In the genomic region with DNA sequence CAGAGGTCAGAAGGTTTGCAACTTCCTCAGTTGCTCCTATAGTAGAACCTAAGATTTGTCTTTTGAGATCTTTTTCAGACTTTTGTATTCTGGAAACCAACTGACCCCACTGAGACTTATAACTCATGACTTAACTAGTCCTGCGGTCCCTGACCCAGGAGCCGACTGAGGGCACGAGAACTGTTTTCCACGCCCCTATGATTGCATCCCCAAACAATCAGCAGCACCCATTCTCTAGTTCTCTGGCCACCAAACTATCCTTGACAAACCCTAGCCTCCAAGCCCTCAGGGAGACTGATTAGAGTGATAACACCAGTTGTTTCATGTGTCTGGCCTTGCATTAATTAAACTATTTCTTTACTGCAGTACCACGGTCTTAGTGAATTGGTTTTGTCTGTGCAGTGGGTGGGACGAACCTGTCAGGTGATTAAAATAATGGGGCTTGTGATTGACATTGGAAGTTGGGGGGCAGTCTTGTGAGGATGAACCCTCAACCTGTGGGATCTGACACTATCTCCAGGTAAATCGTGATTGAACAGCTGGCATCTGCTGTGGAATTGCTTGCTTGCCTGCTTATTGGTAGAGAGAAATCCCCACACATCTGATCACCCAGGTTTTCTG, we compare ENCODE assay signal across 27 cellular contexts.
DNase-seq lines count a peak whose midpoint lies in the region; ATAC-seq, FAIRE-seq and TF ChIP-seq lines count a peak whose summit lies in the region.
"Had no signal": no experiment of that assay in that cellular context is flagged by ENCODE, and none has a peak within 500 bp of the region (broad histone marks: within the 10 kb centered on the region; RNA-seq: fewer than 3 reads in every experiment).

No MANE protein-coding gene starts in this region.

- H4K5ac ChIP-seq in mesendoderm (ENCODE audit: low read length): no peak overlapping the region

- no peaks in the 10 kb centered on the region for H3K27me3 ChIP-seq in GM23338 (ENCODE audit: insufficient read depth)
- H3K27me3 ChIP-seq in K562 (ENCODE audit: control insufficient read depth in 2 of 2, insufficient read depth in 2 of 2, low read length in 2 of 2): no peaks in the 10 kb centered on the region
- no peaks in the 10 kb centered on the region for H3K27me3 ChIP-seq in mesendoderm (ENCODE audit: insufficient read depth, low read length, poor library complexity)
- H3K27me3 ChIP-seq in subcutaneous abdominal adipose tissue (ENCODE audit: control insufficient read depth in 5 of 5, insufficient read depth in 4 of 5, low read length in 5 of 5): no peaks in the 10 kb centered on the region
- H3K27me3 ChIP-seq in CD4-positive, alpha-beta T cell (ENCODE audit: control insufficient read depth, insufficient read depth, low read length): no peaks in the 10 kb centered on the region
- H3K27me3 ChIP-seq: ascending aorta, Peyer's patch, testis had no signal

- H2BK120ac ChIP-seq in mesendoderm (ENCODE audit: low read depth, low read length): peak overlapping the region; percentile 31

- BruUV-seq in K562 (replicated peaks; lab: Mats Ljungman, UMichigan): no TSS peak

- H3K4me3 Mint-ChIP-seq in GM23338: no peak overlapping the region
- H3K4me3 Mint-ChIP-seq in CD4-positive, alpha-beta T cell: no peak overlapping the region
- H3K4me3 Mint-ChIP-seq: activated CD4-positive, alpha-beta memory T cell treated with anti-CD3 and anti-CD28 coated beads for 36 hours; activated naive CD8-positive, alpha-beta T cell treated with anti-CD3 and anti-CD28 coated beads for 36 hours; neural crest cell; stimulated activated effector memory CD8-positive, alpha-beta T cell treated with anti-CD3 and anti-CD28 coated beads, Interleukin-12 subunit alpha, Interleukin-12 subunit beta, amount 100 ng/mL, for 72 hours had no signal

- H3K4me1 ChIP-seq in GM23338 (ENCODE audit: insufficient read depth): peaks cover 4% of the 10 kb centered on the region; the same call in 1 of the 2 replicates
- H3K4me1 ChIP-seq in K562 (replicated peaks in 1 of 2; ENCODE audit: control insufficient read depth in 2 of 2, insufficient read depth in 2 of 2, low read length in 2 of 2): peaks cover 49 to 63% of the 10 kb centered on the region in 2 experiments
- peaks cover 6% of the 10 kb centered on the region for H3K4me1 ChIP-seq in mesendoderm (ENCODE audit: control insufficient read depth, low read depth, low read length)
- H3K4me1 ChIP-seq in subcutaneous abdominal adipose tissue (ENCODE audit: control insufficient read depth in 5 of 5, insufficient read depth in 5 of 5, low read length in 5 of 5): peaks cover 17 to 49% (median 38%) of the 10 kb centered on the region in 5 donors

- H3K18ac ChIP-seq in mesendoderm (ENCODE audit: low read length): no peak overlapping the region

- no peak for TF ChIP-seq POLR2A in K562 (conservative IDR thresholded peaks at IDR 0.05)

- H3K4ac ChIP-seq in mesendoderm (ENCODE audit: low read depth, low read length): no peak overlapping the region

- H3K9ac ChIP-seq in K562 (ENCODE audit: insufficient read depth in 1 of 2, low read depth in 2 of 2, low read length in 2 of 2) (peak overlapping the region in 1 of 2 experiments; percentile 7; a peak in 1 of 4 replicates), mesendoderm (ENCODE audit: low read length) (no peak overlapping the region), subcutaneous abdominal adipose tissue (ENCODE audit: low read length in 5 of 5) (no peak overlapping the region)

- no peak for ATAC-seq in GM23338
- no peak for ATAC-seq in K562
- ATAC-seq in CD4-positive, alpha-beta T cell (ENCODE audit: poor library complexity): no peak
- ATAC-seq: activated CD4-positive, CD25-positive, alpha-beta regulatory T cell treated with anti-CD3 and anti-CD28 coated beads, Interleukin-2, amount 50 U/mL, for 24 hours; stimulated activated effector memory CD8-positive, alpha-beta T cell treated with anti-CD3 and anti-CD28 coated beads, Interleukin-12 subunit alpha, Interleukin-12 subunit beta, amount 100 ng/mL, for 72 hours had no signal

- H2AK5ac ChIP-seq in mesendoderm (ENCODE audit: low read length): no peak overlapping the region

- no peak for TF ChIP-seq RAD21 in K562 (CRISPR knock-in tag; conservative IDR thresholded peaks at IDR 0.05 in 1 of 2, IDR thresholded peaks at IDR 0.05 in 1 of 2)

- no peak overlapping the region for H3K23ac ChIP-seq in mesendoderm (ENCODE audit: low read length)

- H3K79me2 ChIP-seq in GM23338 (replicated peaks; ENCODE audit: insufficient read depth) (no peaks in the 10 kb centered on the region), K562 (ENCODE audit: control insufficient read depth, insufficient read depth, low read length) (peaks cover 7% of the 10 kb centered on the region), mesendoderm (ENCODE audit: control insufficient read depth, insufficient read depth, low read length) (no peaks in the 10 kb centered on the region)

- H3K9me3 ChIP-seq in K562 (replicated peaks; ENCODE audit: control insufficient read depth, insufficient read depth, low read depth, low read length) (no peaks in the 10 kb centered on the region), subcutaneous abdominal adipose tissue (ENCODE audit: control insufficient read depth in 5 of 5, low read length in 5 of 5) (no peaks in the 10 kb centered on the region)
- no peaks in the 10 kb centered on the region for H3K9me3 ChIP-seq in CD4-positive, alpha-beta T cell (ENCODE audit: control insufficient read depth, low read length)
- H3K9me3 ChIP-seq: ascending aorta, Peyer's patch, psoas muscle, testis had no signal

- POLR2A ChIA-PET in K562 (lab: Yijun Ruan, JAX): no interaction called here
- POLR2A ChIA-PET in CD4-positive, alpha-beta T cell (lab: Charles Lee): no interaction called here

- H4K20me1 ChIP-seq in GM23338 (replicated peaks; ENCODE audit: insufficient read depth) (no peaks in the 10 kb centered on the region), K562 (replicated peaks; ENCODE audit: control insufficient read depth, insufficient read depth, low read length) (no peaks in the 10 kb centered on the region)

- no peak for FAIRE-seq in K562 (lab: Jason Lieb, UNC)
- FAIRE-seq: small intestine had no signal

- no peaks in the 10 kb centered on the region for H3K36me3 ChIP-seq in GM23338 (ENCODE audit: insufficient read depth)
- no peaks in the 10 kb centered on the region for H3K36me3 ChIP-seq in K562 (ENCODE audit: control insufficient read depth, insufficient read depth, low read length)
- H3K36me3 ChIP-seq in mesendoderm (ENCODE audit: control insufficient read depth, insufficient read depth, low read length): no peaks in the 10 kb centered on the region
- H3K36me3 ChIP-seq in subcutaneous abdominal adipose tissue (ENCODE audit: control insufficient read depth in 5 of 5, insufficient read depth in 5 of 5, low read length in 5 of 5): no peaks in the 10 kb centered on the region
- H3K36me3 ChIP-seq: ascending aorta, Peyer's patch had no signal

- H3K79me1 ChIP-seq in mesendoderm (ENCODE audit: low read length): no peaks in the 10 kb centered on the region

- CTCF ChIA-PET in K562 (lab: Yijun Ruan, JAX; ENCODE audit: low intra/inter-chr PET ratio): no interaction called here
- CTCF ChIA-PET in CD4-positive, alpha-beta T cell (lab: Charles Lee): no interaction called here

- H2AFZ ChIP-seq in GM23338 (0 out of 2 replicates have a peak overlapping the region, but pooled peaks have one; percentile 43), K562 (ENCODE audit: low read depth, low read length) (peak overlapping the region; percentile 58)

- no peaks in the 10 kb centered on the region for H3F3A ChIP-seq in GM23338 (replicated peaks; ENCODE audit: low read depth)

- H3K9me1 ChIP-seq in K562 (ENCODE audit: control insufficient read depth, insufficient read depth, low read length): no peaks in the 10 kb centered on the region

- H3K4me1 Mint-ChIP-seq in GM23338: peaks cover 7% of the 10 kb centered on the region; the same call in 2 of the 3 replicates
- H3K4me1 Mint-ChIP-seq in CD4-positive, alpha-beta T cell (ENCODE audit: low read depth): no peaks in the 10 kb centered on the region
- H3K4me1 Mint-ChIP-seq: neural crest cell had no signal

- in situ Hi-C loops in K562 (cut with MboI): no loop called here

- H4K8ac ChIP-seq in mesendoderm (ENCODE audit: low read depth, low read length): no peak overlapping the region

- 52% methylated on average over 7 of the region's 7 CpGs for WGBS in K562 (ENCODE audit: insufficient coverage, low coverage, missing lambda C conversion rate)
- no CpG with 5 or more reads among the region's 7 CpGs for WGBS in mesendoderm (ENCODE audit: extremely low coverage, insufficient coverage, low lambda C conversion rate)

- H3K4me3 ChIP-seq in GM23338: no peak overlapping the region
- no peak overlapping the region for H3K4me3 ChIP-seq in K562
- no peak overlapping the region for H3K4me3 ChIP-seq in mesendoderm (ENCODE audit: low read length)
- H3K4me3 ChIP-seq in subcutaneous abdominal adipose tissue (ENCODE audit: low read depth in 1 of 5, low read length in 5 of 5): no peak overlapping the region
- H3K4me3 ChIP-seq: Peyer's patch, psoas muscle, testis had no signal

- no peaks in the 10 kb centered on the region for H3K9me2 ChIP-seq in GM23338 (ENCODE audit: insufficient read depth)

- peaks cover 7% of the 10 kb centered on the region; the same call in 2 of the 3 replicates for H3K9me3 Mint-ChIP-seq in GM23338
- no peaks in the 10 kb centered on the region for H3K9me3 Mint-ChIP-seq in CD4-positive, alpha-beta T cell
- H3K9me3 Mint-ChIP-seq: activated CD4-positive, alpha-beta memory T cell treated with anti-CD3 and anti-CD28 coated beads for 36 hours; activated naive CD8-positive, alpha-beta T cell treated with anti-CD3 and anti-CD28 coated beads for 36 hours; neural crest cell; stimulated activated effector memory CD8-positive, alpha-beta T cell treated with anti-CD3 and anti-CD28 coated beads, Interleukin-12 subunit alpha, Interleukin-12 subunit beta, amount 100 ng/mL, for 72 hours had no signal

- H3K4me2 ChIP-seq in GM23338 (no peak overlapping the region), K562 (ENCODE audit: insufficient read depth, low read length) (peak overlapping the region; percentile 47; the same call in 1 of the 2 replicates), mesendoderm (ENCODE audit: low read length) (no peak overlapping the region)

- no peak overlapping the region for H2BK5ac ChIP-seq in mesendoderm (ENCODE audit: low read length)

- peaks cover 6% of the 10 kb centered on the region for H3K27me3 Mint-ChIP-seq in GM23338 (ENCODE audit: insufficient read depth, low read depth, poor library complexity)
- H3K27me3 Mint-ChIP-seq in CD4-positive, alpha-beta T cell: no peaks in the 10 kb centered on the region
- H3K27me3 Mint-ChIP-seq: activated CD4-positive, alpha-beta memory T cell treated with anti-CD3 and anti-CD28 coated beads for 36 hours; activated naive CD8-positive, alpha-beta T cell treated with anti-CD3 and anti-CD28 coated beads for 36 hours had no signal

- H3K36me3 Mint-ChIP-seq in GM23338 (ENCODE audit: low read depth): peaks cover 4% of the 10 kb centered on the region
- no peaks in the 10 kb centered on the region for H3K36me3 Mint-ChIP-seq in CD4-positive, alpha-beta T cell (ENCODE audit: low read depth)
- H3K36me3 Mint-ChIP-seq: activated CD4-positive, alpha-beta memory T cell treated with anti-CD3 and anti-CD28 coated beads for 36 hours; activated naive CD8-positive, alpha-beta T cell treated with anti-CD3 and anti-CD28 coated beads for 36 hours; stimulated activated effector memory CD8-positive, alpha-beta T cell treated with anti-CD3 and anti-CD28 coated beads, Interleukin-12 subunit alpha, Interleukin-12 subunit beta, amount 100 ng/mL, for 72 hours had no signal

- no peak for TF ChIP-seq EP300 in K562 (IDR thresholded peaks at IDR 0.05; ENCODE audit: low read length)

- no peak overlapping the region for H3K27ac ChIP-seq in GM23338 (ENCODE audit: low read depth)
- no peak overlapping the region for H3K27ac ChIP-seq in K562 (ENCODE audit: extremely low read depth, low read depth, low read length)
- H3K27ac ChIP-seq in mesendoderm (ENCODE audit: low read depth, low read length): no peak overlapping the region
- H3K27ac ChIP-seq in subcutaneous abdominal adipose tissue (ENCODE audit: low read depth, low read length): peak overlapping the region; percentile 0
- no peak overlapping the region for H3K27ac ChIP-seq in CD4-positive, alpha-beta T cell (ENCODE audit: low read depth, low read length)
- H3K27ac ChIP-seq in substantia nigra (ENCODE audit: low read depth, low read length, poor library complexity, severe bottlenecking): no peak overlapping the region
- H3K27ac ChIP-seq: ascending aorta, epithelial cell of prostate, psoas muscle, testis had no signal

- no peak overlapping the region for H3K27ac Mint-ChIP-seq in GM23338
- H3K27ac Mint-ChIP-seq in CD4-positive, alpha-beta T cell: no peak overlapping the region
- H3K27ac Mint-ChIP-seq: activated CD4-positive, alpha-beta memory T cell treated with anti-CD3 and anti-CD28 coated beads for 36 hours; activated naive CD8-positive, alpha-beta T cell treated with anti-CD3 and anti-CD28 coated beads for 36 hours; stimulated activated effector memory CD8-positive, alpha-beta T cell treated with anti-CD3 and anti-CD28 coated beads, Interleukin-12 subunit alpha, Interleukin-12 subunit beta, amount 100 ng/mL, for 72 hours had no signal

- intact Hi-C loops in K562 (cut with micrococcal nuclease): no loop called here
- intact Hi-C loops in CD4-positive, alpha-beta T cell (cut with DNase I, micrococcal nuclease): no loop called here

- DNase-seq in GM23338 (ENCODE audit: low spot score): no peak
- no peak for DNase-seq in K562 (ENCODE audit: extremely low read depth in 1 of 4, low spot score in 3 of 4)
- no peak for DNase-seq in mesendoderm
- no peak for DNase-seq in CD4-positive, alpha-beta T cell
- no peak for DNase-seq in globus pallidus (ENCODE audit: low spot score)
- no peak for DNase-seq in NCI-H1436 treated with DMSO at 0.1 percent for 48 hours (lab: John Stamatoyannopoulos, UW)
- DNase-seq in substantia nigra (lab: John Stamatoyannopoulos, UW): no peak
- DNase-seq: activated CD4-positive, alpha-beta memory T cell treated with anti-CD3 and anti-CD28 coated beads for 36 hours; activated CD8-positive, alpha-beta memory T cell treated with anti-CD3 and anti-CD28 coated beads, Interleukin-2, amount 50 U/mL, for 48 hours; activated naive CD8-positive, alpha-beta T cell treated with anti-CD3 and anti-CD28 coated beads for 36 hours; cerebellar nuclear complex; effector CD4-positive, alpha-beta T cell; foreskin fibroblast; GF-D8; KG1; NCI-H1694; NCI-H524 treated with DMSO at 0.1 percent for 48 hours; Peyer's patch; psoas muscle; testis had no signal

- no peak overlapping the region for H3K56ac ChIP-seq in mesendoderm (ENCODE audit: low read length)

- TF ChIP-seq CTCF in GM23338 (conservative IDR thresholded peaks at IDR 0.05; ENCODE audit: low read depth in 2 of 2): no peak
- no peak for TF ChIP-seq CTCF in K562 (IDR thresholded peaks at IDR 0.05 in 2 of 3, conservative IDR thresholded peaks at IDR 0.05 in 1 of 3; ENCODE audit: insufficient read depth in 2 of 3, low read depth in 1 of 3, low read length in 3 of 3)
- no peak for TF ChIP-seq CTCF in CD4-positive, alpha-beta T cell (IDR thresholded peaks at IDR 0.05)

- no peak overlapping the region for H2BK15ac ChIP-seq in mesendoderm (replicated peaks; ENCODE audit: low read depth)
